11 cellular contexts compared by ENCODE assay signal in genomic region chr17:47316316-47316715, GRCh38. TPM values are rescaled to one million over a fixed set of nuclear protein-coding genes. Genes with fewer than 3 reads are reported as not detected.
DNase-seq lines count a peak whose midpoint lies in the region; ATAC-seq and TF ChIP-seq lines count a peak whose summit lies in the region.
"Had no signal": no experiment of that assay in that cellular context is flagged by ENCODE, and none has a peak within 500 bp of the region (broad histone marks: within the 10 kb centered on the region; RNA-seq: fewer than 3 reads in every experiment).

No MANE protein-coding gene starts in this region.

- intact Hi-C loops in transverse colon (cut with DNase I; ENCODE audit: low total_unique reads), result no loop called here

- no peak for TF ChIP-seq POLR2A in transverse colon (IDR thresholded peaks at IDR 0.05)

- no peak overlapping the region for H3K4ac ChIP-seq in mesenchymal stem cell (ENCODE audit: low read depth in 1 of 2, low read length in 2 of 2)

- H3K23ac ChIP-seq in mesenchymal stem cell (ENCODE audit: low read length in 2 of 2), result no peak overlapping the region

- H3K79me1 ChIP-seq in mesenchymal stem cell (replicated peaks; ENCODE audit: low read length, poor library complexity, severe bottlenecking), result peaks cover 1% of the 10 kb centered on the region

- H2BK15ac ChIP-seq in mesenchymal stem cell (ENCODE audit: low read depth, poor library complexity, severe bottlenecking), result no peak overlapping the region

- no peak overlapping the region for H4K91ac ChIP-seq in mesenchymal stem cell (ENCODE audit: low read length)

- peaks cover 40% of the 10 kb centered on the region for H3K4me1 ChIP-seq in SJSA1 (replicated peaks)
- H3K4me1 ChIP-seq in duodenal mucosa (ENCODE audit: control insufficient read depth in 1 of 2, insufficient read depth in 2 of 2, low read length in 2 of 2), result peaks cover 5 to 11% of the 10 kb centered on the region in 2 donors
- H3K4me1 ChIP-seq in mesenchymal stem cell (ENCODE audit: control insufficient read depth, insufficient read depth, low read depth, low read length), result peaks cover 6% of the 10 kb centered on the region
- H3K4me1 ChIP-seq in transverse colon, result peaks cover 0 to 21% (median 12%) of the 10 kb centered on the region in 4 donors

- no peak overlapping the region for H3K9ac ChIP-seq in duodenal mucosa (ENCODE audit: low read depth in 1 of 2, low read length in 2 of 2)
- peak overlapping the region; percentile 81 for H3K9ac ChIP-seq in mesenchymal stem cell (ENCODE audit: low read length)

- WGBS in mesenchymal stem cell, result 73% methylated on average over 2 of the region's 3 CpGs
- 9 to 25% methylated on average over 3 of the region's 3 CpGs for WGBS in transverse colon (ENCODE audit: low coverage in 1 of 2), 2 donors

- no peak for TF ChIP-seq EP300 in transverse colon (IDR thresholded peaks at IDR 0.05; ENCODE audit: low read depth)

- H2BK12ac ChIP-seq in mesenchymal stem cell (ENCODE audit: low read length in 2 of 2), result no peak overlapping the region

- H3K9me3 ChIP-seq in SJSA1 (replicated peaks) (no peaks in the 10 kb centered on the region), duodenal mucosa (ENCODE audit: control insufficient read depth in 1 of 2, low read length in 2 of 2) (peaks cover 3 to 4% of the 10 kb centered on the region in 2 donors), mesenchymal stem cell (ENCODE audit: control insufficient read depth, low read length) (peaks cover 10% of the 10 kb centered on the region), transverse colon (no peaks in the 10 kb centered on the region)
- H3K9me3 ChIP-seq: Caco-2 had no signal

- no peak overlapping the region for H2BK5ac ChIP-seq in mesenchymal stem cell (ENCODE audit: low read depth, low read length, poor library complexity, severe bottlenecking)

- ATAC-seq in GM19397 (IDR thresholded peaks at IDR 0.05; ENCODE audit: unreplicated experiment) (no peak), GM18861 (IDR thresholded peaks at IDR 0.05; ENCODE audit: unreplicated experiment) (no peak)

- no peak overlapping the region for H3K4me3 ChIP-seq in SJSA1
- peak overlapping the region in 1 of 2 donors; percentile 24 for H3K4me3 ChIP-seq in duodenal mucosa (ENCODE audit: low read depth in 1 of 2, low read length in 2 of 2)
- no peak overlapping the region for H3K4me3 ChIP-seq in mesenchymal stem cell (ENCODE audit: insufficient read depth in 1 of 2, low read depth in 1 of 2, low read length in 2 of 2)
- no peak overlapping the region for H3K4me3 ChIP-seq in transverse colon
- H3K4me3 ChIP-seq: SJCRH30 had no signal

- H3K14ac ChIP-seq in mesenchymal stem cell (ENCODE audit: low read length in 2 of 2), result no peak overlapping the region

- H3K27me3 ChIP-seq in SJSA1 (replicated peaks) (no peaks in the 10 kb centered on the region), duodenal mucosa (ENCODE audit: control insufficient read depth in 1 of 2, insufficient read depth in 2 of 2, low read length in 2 of 2) (no peaks in the 10 kb centered on the region), mesenchymal stem cell (ENCODE audit: control insufficient read depth in 1 of 2, insufficient read depth in 1 of 2, low read length in 2 of 2) (no peaks in the 10 kb centered on the region), transverse colon (no peaks in the 10 kb centered on the region)
- H3K27me3 ChIP-seq: SJCRH30 had no signal

- in situ Hi-C loops in transverse colon (cut with MboI; ENCODE audit: low pct_ligation_motif_present in 1 of 4, low pct_unique_long_range_greater_than_20kb in 1 of 4, low sequenced_read_pairs in 3 of 4), result loop anchor here in 1 of 4 donors (10.0 kb wide), 1 partner anchor 82 kb away; no protein-coding TSS in a partner anchor

- H3K27ac ChIP-seq in SJSA1 (peak overlapping the region; percentile 48), duodenal mucosa (ENCODE audit: low read depth, low read length) (peak overlapping the region; percentile 48), mesenchymal stem cell (ENCODE audit: low read length, poor library complexity, severe bottlenecking) (peak overlapping the region; percentile 61), transverse colon (peak overlapping the region; percentile 64 to 84 (median 74))
- H3K27ac ChIP-seq: SJCRH30 had no signal

- no peak overlapping the region for H2AK5ac ChIP-seq in mesenchymal stem cell (ENCODE audit: low read length, severe bottlenecking)

- H3K36me3 ChIP-seq in SJSA1 (peaks cover 33% of the 10 kb centered on the region), duodenal mucosa (ENCODE audit: control insufficient read depth in 1 of 2, insufficient read depth in 2 of 2, low read length in 2 of 2) (no peaks in the 10 kb centered on the region), mesenchymal stem cell (ENCODE audit: control insufficient read depth in 1 of 2, insufficient read depth in 2 of 2, low read depth in 1 of 2, low read length in 2 of 2) (peaks cover 6 to 63% of the 10 kb centered on the region in 2 experiments), transverse colon (no peaks in the 10 kb centered on the region)
- H3K36me3 ChIP-seq: SJCRH30 had no signal

- no peak for TF ChIP-seq CTCF in transverse colon (IDR thresholded peaks at IDR 0.05)

- H4K8ac ChIP-seq in mesenchymal stem cell (ENCODE audit: low read length), result no peak overlapping the region

- no peak overlapping the region for H2AFZ ChIP-seq in mesenchymal stem cell (ENCODE audit: low read depth, low read length)

- no peak overlapping the region for H3K18ac ChIP-seq in mesenchymal stem cell (ENCODE audit: low read depth in 1 of 2, low read length in 2 of 2)

- DNase-seq in SJSA1 (ENCODE audit: low read depth in 1 of 2, low spot score in 2 of 2) (peak in 1 of 2 experiments; percentile 28), mesenchymal stem cell (peak; percentile 65), transverse colon (no peak), D341Med (ENCODE audit: low spot score) (no peak)
- DNase-seq: activated B cell treated with CpG ODN at 0.5 μM for 24 hours, activated T-cell treated with anti-CD3 and anti-CD28 coated beads for 4 hours had no signal

- H3K4me2 ChIP-seq in mesenchymal stem cell (ENCODE audit: low read length, poor library complexity, severe bottlenecking), result no peak overlapping the region

- H2BK120ac ChIP-seq in mesenchymal stem cell (ENCODE audit: low read depth, low read length), result no peak overlapping the region

RNA-seq across cellular contexts. Expression of gene EFCAB13, which starts 7.4 kb away (rescaled TPM):
- total RNA-seq in SJSA1 (2014; rRNA removed; shearing (Covaris generic)), result 1.8 and 5.4 TPM in 2 replicates
- 1.2 TPM for polyA plus RNA-seq in mesenchymal stem cell (2013, experiment 1 of 2)
- 1.2 TPM for polyA plus RNA-seq in mesenchymal stem cell (2013, experiment 2 of 2)
- total RNA-seq in transverse colon, result 10 to 100 TPM in 1 of 4 donors, 1 to 10 TPM in 3; 6.0 to 12.7 (median 8.1) TPM
